Comparison of ENCODE assay signal across 8 cellular contexts in the genomic region with DNA sequence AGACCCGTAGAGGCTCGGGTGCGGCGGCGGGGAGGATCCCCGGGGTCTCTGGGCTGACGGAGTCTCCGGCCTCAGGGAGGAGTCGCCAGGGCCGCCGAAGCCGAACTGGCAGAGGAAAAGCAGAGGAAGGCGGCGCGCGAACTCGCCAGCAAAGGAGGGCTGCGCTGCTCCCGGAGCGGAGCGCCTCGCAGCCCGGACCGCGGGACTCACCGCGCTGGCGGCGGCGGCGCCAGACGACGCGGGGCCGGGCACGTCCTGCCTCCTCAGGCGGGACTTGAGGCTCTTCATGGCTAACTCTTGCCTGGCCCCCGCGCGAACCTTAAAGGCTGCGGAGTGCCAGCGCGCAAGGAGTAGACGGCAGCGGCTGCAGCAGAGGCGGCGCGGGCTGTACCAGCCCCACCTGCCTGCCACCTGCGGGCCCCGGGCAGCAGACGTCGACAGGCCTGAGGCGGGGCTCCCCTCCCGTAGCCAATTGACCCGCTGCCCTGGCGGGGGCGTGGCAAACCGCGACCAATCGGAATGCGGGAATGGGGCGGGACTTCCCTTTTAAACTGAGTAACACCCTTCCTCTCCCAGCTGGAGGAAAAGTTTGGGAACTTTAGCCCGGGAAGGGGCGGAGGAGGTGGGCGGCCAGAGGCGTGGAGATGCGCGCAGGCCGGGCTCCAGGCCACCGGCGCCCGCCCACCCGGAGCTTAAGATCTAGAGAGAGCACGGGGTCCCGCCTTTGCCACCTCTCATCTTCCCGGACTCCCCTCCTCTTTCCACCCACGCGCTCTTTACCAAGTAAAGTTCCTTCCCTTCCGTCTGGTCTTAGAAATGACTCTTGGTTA. TPM values are rescaled to one million over a fixed set of nuclear protein-coding genes. Genes with fewer than 3 reads are reported as not detected.
DNase-seq lines count a peak whose midpoint lies in the region; ATAC-seq and TF ChIP-seq lines count a peak whose summit lies in the region.

A gene with protein sequence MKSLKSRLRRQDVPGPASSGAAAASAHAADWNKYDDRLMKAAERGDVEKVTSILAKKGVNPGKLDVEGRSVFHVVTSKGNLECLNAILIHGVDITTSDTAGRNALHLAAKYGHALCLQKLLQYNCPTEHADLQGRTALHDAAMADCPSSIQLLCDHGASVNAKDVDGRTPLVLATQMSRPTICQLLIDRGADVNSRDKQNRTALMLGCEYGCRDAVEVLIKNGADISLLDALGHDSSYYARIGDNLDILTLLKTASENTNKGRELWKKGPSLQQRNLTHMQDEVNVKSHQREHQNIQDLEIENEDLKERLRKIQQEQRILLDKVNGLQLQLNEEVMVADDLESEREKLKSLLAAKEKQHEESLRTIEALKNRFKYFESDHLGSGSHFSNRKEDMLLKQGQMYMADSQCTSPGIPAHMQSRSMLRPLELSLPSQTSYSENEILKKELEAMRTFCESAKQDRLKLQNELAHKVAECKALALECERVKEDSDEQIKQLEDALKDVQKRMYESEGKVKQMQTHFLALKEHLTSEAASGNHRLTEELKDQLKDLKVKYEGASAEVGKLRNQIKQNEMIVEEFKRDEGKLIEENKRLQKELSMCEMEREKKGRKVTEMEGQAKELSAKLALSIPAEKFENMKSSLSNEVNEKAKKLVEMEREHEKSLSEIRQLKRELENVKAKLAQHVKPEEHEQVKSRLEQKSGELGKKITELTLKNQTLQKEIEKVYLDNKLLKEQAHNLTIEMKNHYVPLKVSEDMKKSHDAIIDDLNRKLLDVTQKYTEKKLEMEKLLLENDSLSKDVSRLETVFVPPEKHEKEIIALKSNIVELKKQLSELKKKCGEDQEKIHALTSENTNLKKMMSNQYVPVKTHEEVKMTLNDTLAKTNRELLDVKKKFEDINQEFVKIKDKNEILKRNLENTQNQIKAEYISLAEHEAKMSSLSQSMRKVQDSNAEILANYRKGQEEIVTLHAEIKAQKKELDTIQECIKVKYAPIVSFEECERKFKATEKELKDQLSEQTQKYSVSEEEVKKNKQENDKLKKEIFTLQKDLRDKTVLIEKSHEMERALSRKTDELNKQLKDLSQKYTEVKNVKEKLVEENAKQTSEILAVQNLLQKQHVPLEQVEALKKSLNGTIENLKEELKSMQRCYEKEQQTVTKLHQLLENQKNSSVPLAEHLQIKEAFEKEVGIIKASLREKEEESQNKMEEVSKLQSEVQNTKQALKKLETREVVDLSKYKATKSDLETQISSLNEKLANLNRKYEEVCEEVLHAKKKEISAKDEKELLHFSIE (N-terminal part only) (minus strand): TSS at position 439 of the 830 bp plus-strand sequence. CDS start 151 bp downstream, at position 288.

- peak within 1 kb of the TSS; percentile 80 for H3K4me3 ChIP-seq in endodermal cell (ENCODE audit: low read length)

- peak within 1 kb of the TSS; percentile 88 for H3K4me3 Mint-ChIP-seq in endodermal cell

- H3K36me3 Mint-ChIP-seq in endodermal cell (ENCODE audit: low read depth), result no peaks in the 10 kb centered on the region

- no peaks in the 10 kb centered on the region for H3K27me3 ChIP-seq in endodermal cell (ENCODE audit: control insufficient read depth, insufficient read depth, low read length, poor library complexity, severe bottlenecking)

- peak within 1 kb of the TSS; percentile 86 for H3K27ac Mint-ChIP-seq in endodermal cell

- H3K27ac ChIP-seq in endodermal cell (ENCODE audit: low read depth, low read length), result peak within 1 kb of the TSS; percentile 30

- H3K9me3 Mint-ChIP-seq in endodermal cell, result no peaks in the 10 kb centered on the region

- DNase-seq in Ammon's horn (ENCODE audit: low spot score) (peak; percentile 96), NCI-H82 treated with DMSO at 0.1 percent for 48 hours (lab: John Stamatoyannopoulos, UW; ENCODE audit: unreplicated experiment) (peak; percentile 81), endodermal cell (peak; percentile 100), medulla oblongata (ENCODE audit: extremely low spot score) (peak; percentile 97)
- peak; percentile 62 for DNase-seq in activated CD8-positive, alpha-beta memory T cell treated with anti-CD3 and anti-CD28 coated beads, Interleukin-2, amount 50 U/mL, for 4 hours
- peak; percentile 57 to 84 (median 68) for DNase-seq in stimulated activated CD4-positive, alpha-beta T cell treated with anti-CD3 and anti-CD28 coated beads, TNF-alpha, amount 100 ng/mL, for 24 hours (ENCODE audit: low read depth in 3 of 3)

- H3K9me3 ChIP-seq in endodermal cell (ENCODE audit: control insufficient read depth, low read length), result no peaks in the 10 kb centered on the region

- H3K27me3 Mint-ChIP-seq in endodermal cell (ENCODE audit: insufficient read depth), result peaks cover 4% of the 10 kb centered on the region

- TF ChIP-seq CTCF in endodermal cell (conservative IDR thresholded peaks at IDR 0.05), result no peak

- ATAC-seq in GM19372 (IDR thresholded peaks at IDR 0.05; ENCODE audit: low read depth, unreplicated experiment) (peak; percentile 92), HG03565 (IDR thresholded peaks at IDR 0.05; ENCODE audit: unreplicated experiment) (peak; percentile 87)

- peak within 1 kb of the TSS; percentile 66 for H3K9ac ChIP-seq in endodermal cell (ENCODE audit: extremely low read depth, low read length, poor library complexity, severe bottlenecking)

- H3K4me1 Mint-ChIP-seq in endodermal cell, result peaks cover 34% of the 10 kb centered on the region

- peaks cover 2% of the 10 kb centered on the region for H3K4me1 ChIP-seq in endodermal cell (ENCODE audit: control insufficient read depth, insufficient read depth, low read length)

- no peaks in the 10 kb centered on the region for H3K36me3 ChIP-seq in endodermal cell (ENCODE audit: control insufficient read depth, insufficient read depth, low read length)

- WGBS in endodermal cell (ENCODE audit: insufficient coverage in 1 of 2, insufficient read length in 1 of 2), 2 experiments, result 0 to 1% methylated on average over 26 to 79 of the region's 79 CpGs

RNA-seq across cellular contexts. Expression of the gene that starts here (rescaled TPM):
- 10 to 100 TPM; 49.7 to 67.1 TPM for total RNA-seq in endodermal cell
- polyA plus RNA-seq in endodermal cell (2013, experiment 1 of 2), result 40.9 TPM
- polyA plus RNA-seq in endodermal cell (2013, experiment 2 of 2), result 41.7 TPM

Comparison
In these comparisons a context has a peak if more than half of its experiments do, and no peak if none do; other contexts are left out.
1. Peak in every context shown above with its lines: DNase-seq, ATAC-seq, H3K4me3 ChIP-seq and H3K27ac ChIP-seq.